26 cellular contexts compared by ENCODE assay signal in the genomic region with DNA sequence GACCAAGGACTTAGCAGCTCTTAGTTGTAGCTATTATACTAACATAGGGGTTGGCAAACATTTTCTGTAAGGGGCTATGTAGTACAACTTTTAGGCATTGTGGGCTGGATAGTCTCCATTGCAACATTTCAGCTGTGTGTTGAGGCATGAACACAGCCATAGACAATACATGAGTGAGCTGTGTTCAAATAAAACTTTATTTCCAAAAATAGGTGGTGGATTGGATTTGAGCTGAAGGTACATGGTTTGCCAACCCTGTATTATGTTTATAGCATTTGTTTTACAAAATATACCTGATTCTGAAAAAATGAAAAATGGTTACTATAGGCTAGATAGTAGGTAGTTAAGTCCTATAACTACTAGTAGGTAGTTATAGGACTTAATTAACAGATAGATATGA.
"Had no signal": no experiment of that assay in that cellular context is flagged by ENCODE, and none has a peak within 500 bp of the region (broad histone marks: within the 10 kb centered on the region; RNA-seq: fewer than 3 reads in every experiment).

No MANE protein-coding gene starts in this region.

- H3K27me3 ChIP-seq: adrenal gland, MG63, Peyer's patch, SJCRH30 had no signal

- H3K4me3 Mint-ChIP-seq: activated CD8-positive, alpha-beta memory T cell treated with anti-CD3 and anti-CD28 coated beads, Interleukin-2, amount 10 ng/mL, durations not matched to agents 7 days and 5 days; activated naive CD8-positive, alpha-beta T cell treated with anti-CD3 and anti-CD28 coated beads, Interleukin-2, amount 10 ng/mL, durations not matched to agents 7 days and 5 days; activated T-cell treated with anti-CD3 and anti-CD28 coated beads, Interleukin-2, amount 50 U/mL, for 72 hours had no signal

- H3K27ac ChIP-seq: adrenal gland, Peyer's patch, RWPE1, SJCRH30 had no signal

- H3K4me3 ChIP-seq: adrenal gland, MG63, Peyer's patch, SJCRH30 had no signal

- H3K4me1 ChIP-seq: adrenal gland, Peyer's patch, SJCRH30 had no signal

- H3K36me3 ChIP-seq: adrenal gland had no signal

- H3K27me3 Mint-ChIP-seq: activated CD8-positive, alpha-beta memory T cell treated with anti-CD3 and anti-CD28 coated beads, Interleukin-2, amount 10 ng/mL, durations not matched to agents 7 days and 5 days; activated naive CD8-positive, alpha-beta T cell treated with anti-CD3 and anti-CD28 coated beads, Interleukin-2, amount 10 ng/mL, durations not matched to agents 7 days and 5 days had no signal

- H3K27ac Mint-ChIP-seq: activated CD8-positive, alpha-beta memory T cell treated with anti-CD3 and anti-CD28 coated beads, Interleukin-2, amount 10 ng/mL, durations not matched to agents 7 days and 5 days; activated naive CD8-positive, alpha-beta T cell treated with anti-CD3 and anti-CD28 coated beads, Interleukin-2, amount 10 ng/mL, durations not matched to agents 7 days and 5 days; activated T-cell treated with anti-CD3 and anti-CD28 coated beads, Interleukin-2, amount 50 U/mL, for 72 hours had no signal

- H3K9me3 Mint-ChIP-seq: activated naive CD8-positive, alpha-beta T cell treated with anti-CD3 and anti-CD28 coated beads, Interleukin-2, amount 10 ng/mL, durations not matched to agents 7 days and 5 days; activated T-cell treated with anti-CD3 and anti-CD28 coated beads, Interleukin-2, amount 50 U/mL, for 72 hours had no signal

- H3K9me3 ChIP-seq: adrenal gland, MG63, Peyer's patch, SJCRH30, SK-N-SH had no signal

- H3K4me2 ChIP-seq: SK-N-SH had no signal

- DNase-seq: activated CD4-positive, alpha-beta T cell treated with anti-CD3 and anti-CD28 coated beads for 4 hours; activated CD4-positive, alpha-beta T cell treated with anti-CD3 and anti-CD28 coated beads, Interleukin-2, amount 50 U/mL, for 48 hours; activated CD8-positive, alpha-beta memory T cell treated with anti-CD3 and anti-CD28 coated beads, Interleukin-2, amount 10 ng/mL, durations not matched to agents 7 days and 5 days; activated naive CD4-positive, alpha-beta T cell treated with anti-CD3 and anti-CD28 coated beads, Interleukin-2, amount 50 U/mL, for 16 hours; activated naive CD8-positive, alpha-beta T cell treated with anti-CD3 and anti-CD28 coated beads, Interleukin-2, amount 10 ng/mL, durations not matched to agents 7 days and 5 days; activated T-cell treated with anti-CD3 and anti-CD28 coated beads, Interleukin-2, amount 50 U/mL, for 72 hours; adrenal gland; anterior cingulate cortex; caudate nucleus; MG63; MV-4-11; NCI-H1092 treated with DMSO at 0.1 percent for 48 hours; NCI-H1436; NCI-H1694 treated with DMSO at 0.1 percent for 48 hours; NCI-H2029 treated with DMSO at 0.1 percent for 48 hours; NCI-H345; NCI-H510A; NCI-H526 treated with DMSO at 0.1 percent for 48 hours; NCI-H82; OCI-M1; Peyer's patch; Right ventricle myocardium superior; SJCRH30; SK-N-SH; T-helper 1 cell had no signal
